ENCODE assay signal across 22 cellular contexts in genomic region chr9:137342482-137342881, GRCh38. TPM values are rescaled to one million over a fixed set of nuclear protein-coding genes. Genes with fewer than 3 reads are reported as not detected.
A peak's percentile ranks its signal among the peaks of the same experiment; 100 is the strongest.
DNase-seq lines count a peak whose midpoint lies in the region; ATAC-seq, FAIRE-seq and TF ChIP-seq lines count a peak whose summit lies in the region.
"Had no signal": no experiment of that assay in that cellular context is flagged by ENCODE, and none has a peak within 500 bp of the region (broad histone marks: within the 10 kb centered on the region; RNA-seq: fewer than 3 reads in every experiment).

No MANE protein-coding gene starts in this region.

- 5% methylated on average over 7 of the region's 7 CpGs for WGBS in K562 (ENCODE audit: insufficient coverage, low coverage, missing lambda C conversion rate)
- 80 to 82% (median 81%) methylated on average over 7 of the region's 7 CpGs for WGBS in stomach, 5 donors

- H3K9me2 ChIP-seq in Karpas-422 (replicated peaks; ENCODE audit: insufficient read depth, low read length): no peaks in the 10 kb centered on the region

- intact Hi-C loops in Right ventricle myocardium superior (cut with DNase I): no loop called here
- intact Hi-C loops in K562 (cut with micrococcal nuclease): no loop called here
- intact Hi-C loops in stomach (cut with DNase I; ENCODE audit: low total_unique reads): no loop called here

- CTCF ChIA-PET in K562 (lab: Yijun Ruan, JAX; ENCODE audit: low intra/inter-chr PET ratio): no interaction called here

- no peak for TF ChIP-seq RAD21 in K562 (CRISPR knock-in tag; conservative IDR thresholded peaks at IDR 0.05 in 1 of 2, IDR thresholded peaks at IDR 0.05 in 1 of 2)

- H3K9ac ChIP-seq in Karpas-422 (ENCODE audit: low read length) (no peak overlapping the region), K562 (ENCODE audit: insufficient read depth in 1 of 2, low read depth in 2 of 2, low read length in 2 of 2) (no peak overlapping the region)
- H3K9ac ChIP-seq: BLaER1 treated with 17β-estradiol and CSF1 and Interleukin-3, amounts not matched to agents 10 nM and 100 nM had no signal

- POLR2A ChIA-PET in K562 (lab: Yijun Ruan, JAX): no interaction called here

- TF ChIP-seq CTCF in right atrium auricular region (IDR thresholded peaks at IDR 0.05) (no peak), K562 (IDR thresholded peaks at IDR 0.05 in 2 of 3, conservative IDR thresholded peaks at IDR 0.05 in 1 of 3; ENCODE audit: insufficient read depth in 2 of 3, low read depth in 1 of 3, low read length in 3 of 3) (no peak), stomach (IDR thresholded peaks at IDR 0.05) (no peak)

- peak; percentile 38 for DNase-seq in right atrium auricular region (ENCODE audit: low spot score)
- no peak for DNase-seq in Right ventricle myocardium superior
- DNase-seq in Karpas-422: peak; percentile 36
- no peak for DNase-seq in K562 (ENCODE audit: extremely low read depth in 1 of 4, low spot score in 3 of 4)
- peak; percentile 14 for DNase-seq in stomach
- no peak for DNase-seq in activated CD8-positive, alpha-beta memory T cell treated with anti-CD3 and anti-CD28 coated beads, Interleukin-2, amount 50 U/mL, for 4 hours
- no peak for DNase-seq in mesenteric fat pad (ENCODE audit: low spot score)
- DNase-seq: AML-193; Caco-2; Calu3; CD4-positive, alpha-beta T cell; CD8-positive, alpha-beta T cell; DMS79 treated with DMSO at 0.1 percent for 48 hours; GF-D8 had no signal

- in situ Hi-C loops in K562 (cut with MboI): no loop called here

- ATAC-seq in Right ventricle myocardium superior (ENCODE audit: poor library complexity) (no peak), K562 (no peak)
- ATAC-seq: A549; CD8-positive, alpha-beta T cell had no signal

- FAIRE-seq in K562 (lab: Jason Lieb, UNC): no peak
- FAIRE-seq: A549, D721Med, G401.6, GM12891, GM19239 had no signal

- H3K27ac ChIP-seq in right atrium auricular region (no peak overlapping the region), Karpas-422 (ENCODE audit: low read length) (no peak overlapping the region), K562 (ENCODE audit: extremely low read depth, low read depth, low read length) (no peak overlapping the region), stomach (no peak overlapping the region)
- H3K27ac ChIP-seq: 22Rv1; A549; BLaER1 treated with 17β-estradiol and CSF1 and Interleukin-3, amounts not matched to agents 10 nM and 100 nM; C4-2B had no signal

- H3K36me3 ChIP-seq in right atrium auricular region (no peaks in the 10 kb centered on the region), Karpas-422 (ENCODE audit: insufficient read depth, low read length) (no peaks in the 10 kb centered on the region), K562 (ENCODE audit: control insufficient read depth, insufficient read depth, low read length) (no peaks in the 10 kb centered on the region), stomach (peaks cover 9 to 32% (median 19%) of the 10 kb centered on the region in 4 donors)

- H3K9me1 ChIP-seq in K562 (ENCODE audit: control insufficient read depth, insufficient read depth, low read length): no peaks in the 10 kb centered on the region

- no peak overlapping the region for H2AFZ ChIP-seq in Karpas-422 (ENCODE audit: low read length)
- H2AFZ ChIP-seq in K562 (ENCODE audit: low read depth, low read length): no peak overlapping the region

- H4K20me1 ChIP-seq in Karpas-422 (ENCODE audit: insufficient read depth, low read depth, low read length) (no peaks in the 10 kb centered on the region), K562 (replicated peaks; ENCODE audit: control insufficient read depth, insufficient read depth, low read length) (no peaks in the 10 kb centered on the region)
- H4K20me1 ChIP-seq: BLaER1 treated with 17β-estradiol and CSF1 and Interleukin-3, amounts not matched to agents 10 nM and 100 nM had no signal

- no peak for TF ChIP-seq POLR2A in K562 (conservative IDR thresholded peaks at IDR 0.05)
- no peak for TF ChIP-seq POLR2A in stomach (IDR thresholded peaks at IDR 0.05)

- H3K79me2 ChIP-seq in Karpas-422 (ENCODE audit: low read length) (no peaks in the 10 kb centered on the region), K562 (ENCODE audit: control insufficient read depth, insufficient read depth, low read length) (no peaks in the 10 kb centered on the region)

- H3K27me3 ChIP-seq in right atrium auricular region (no peaks in the 10 kb centered on the region), Karpas-422 (ENCODE audit: low read length) (no peaks in the 10 kb centered on the region), K562 (ENCODE audit: control insufficient read depth in 2 of 2, insufficient read depth in 2 of 2, low read length in 2 of 2) (peaks cover 21 to 39% of the 10 kb centered on the region in 2 experiments; a peak in 4 of 5 replicates), stomach (no peaks in the 10 kb centered on the region)

- no peak overlapping the region for H3K4me2 ChIP-seq in Karpas-422 (ENCODE audit: low read depth, low read length, poor library complexity, severe bottlenecking)
- no peak overlapping the region for H3K4me2 ChIP-seq in K562 (ENCODE audit: insufficient read depth, low read length)
- H3K4me2 ChIP-seq: A549; BLaER1 treated with 17β-estradiol and CSF1 and Interleukin-3, amounts not matched to agents 10 nM and 100 nM had no signal

- BruUV-seq in K562 (replicated peaks; lab: Mats Ljungman, UMichigan): no TSS peak

- H3K4me1 ChIP-seq in right atrium auricular region: no peaks in the 10 kb centered on the region
- no peaks in the 10 kb centered on the region for H3K4me1 ChIP-seq in Karpas-422 (ENCODE audit: low read length)
- H3K4me1 ChIP-seq in K562 (replicated peaks in 1 of 2; ENCODE audit: control insufficient read depth in 2 of 2, insufficient read depth in 2 of 2, low read length in 2 of 2): no peaks in the 10 kb centered on the region
- H3K4me1 ChIP-seq in stomach: no peaks in the 10 kb centered on the region
- H3K4me1 ChIP-seq: A549, Caco-2 had no signal

- TF ChIP-seq EP300 in K562 (IDR thresholded peaks at IDR 0.05; ENCODE audit: low read length) (no peak), stomach (IDR thresholded peaks at IDR 0.05) (no peak)

- H3K4me3 ChIP-seq in right atrium auricular region: no peak overlapping the region
- H3K4me3 ChIP-seq in Karpas-422 (ENCODE audit: low read length): no peak overlapping the region
- H3K4me3 ChIP-seq in K562: no peak overlapping the region
- no peak overlapping the region for H3K4me3 ChIP-seq in stomach
- H3K4me3 ChIP-seq: A549; BLaER1 treated with 17β-estradiol and CSF1 and Interleukin-3, amounts not matched to agents 10 nM and 100 nM had no signal

- peaks cover 0 to 25% of the 10 kb centered on the region in 2 donors for H3K9me3 ChIP-seq in right atrium auricular region
- H3K9me3 ChIP-seq in Karpas-422 (ENCODE audit: low read length): no peaks in the 10 kb centered on the region
- peaks cover 11% of the 10 kb centered on the region for H3K9me3 ChIP-seq in K562 (replicated peaks; ENCODE audit: control insufficient read depth, insufficient read depth, low read depth, low read length)
- H3K9me3 ChIP-seq in stomach: peaks cover 0 to 19% (median 11%) of the 10 kb centered on the region in 4 donors

TF ChIP-seq in K562, 482 proteins besides CTCF, POLR2A, EP300 and RAD21 (continues in another document):
- TF ChIP-seq ATF3 (IDR thresholded peaks at IDR 0.05) (no peak), ATF3 (CRISPR knock-in tag; conservative IDR thresholded peaks at IDR 0.05) (no peak), TCF3 (CRISPR knock-in tag; IDR thresholded peaks at IDR 0.05) (0 out of 2 replicates have a peak, but pooled peaks have one; percentile 13), SMARCC2 (IDR thresholded peaks at IDR 0.05; ENCODE audit: low read depth) (no peak), TAF15 (IDR thresholded peaks at IDR 0.05; ENCODE audit: low read depth, low read length) (no peak), ZNF134 (CRISPR knock-in tag; conservative IDR thresholded peaks at IDR 0.05) (no peak), TRIM28 (IDR thresholded peaks at IDR 0.05) (peak; percentile 39; the same call in 1 of the 2 replicates), ESRRA (IDR thresholded peaks at IDR 0.05; ENCODE audit: borderline replicate concordance, low read depth) (no peak), PHB (CRISPR knock-in tag; IDR thresholded peaks at IDR 0.05) (no peak), SETDB1 (IDR thresholded peaks at IDR 0.05; ENCODE audit: low read length) (no peak), GATA2 (CRISPR knock-in tag; IDR thresholded peaks at IDR 0.05) (no peak), FOXK1 (CRISPR knock-in tag; IDR thresholded peaks at IDR 0.05; ENCODE audit: borderline replicate concordance) (no peak)

RNA-seq across cellular contexts. Expression of gene NRARP, which starts 40.4 kb away (rescaled TPM):
- 10 to 100 TPM in 1 of 2 donors, 1 to 10 TPM in 1; 5.6 to 13.3 TPM for total RNA-seq in right atrium auricular region
- 4.4 TPM for total RNA-seq in Right ventricle myocardium superior
- 1.4 and 1.8 TPM in 2 replicates for total RNA-seq in Karpas-422 (2014; rRNA removed; shearing (Covaris generic); ENCODE audit: low replicate concordance)
- total RNA-seq in K562 (2011; cell fraction: chromatin; rRNA removed; ENCODE audit: low replicate concordance): 6.4 and 15.4 TPM in 2 replicates
- 16.8 and 18.8 TPM in 2 replicates for total RNA-seq in K562 (2011; cell fraction: nucleolus; rRNA removed)
- 11.7 and 13.1 TPM in 2 replicates for total RNA-seq in K562 (2011; cell fraction: nucleoplasm; rRNA removed)
- total RNA-seq in K562 (2014; rRNA removed): 19.1 and 25.9 TPM in 2 replicates
- total RNA-seq in K562 (2014; rRNA removed; fragmentation: Illumina TruSeq; extraction: Trizol): 1.6 and 2.0 TPM in 2 replicates
- total RNA-seq in K562 (2015; rRNA removed; fragmentation: Illumina TruSeq; extraction: Trizol): 3.3 and 4.0 TPM in 2 replicates
- 24.5 and 29.5 TPM in 2 replicates for total RNA-seq in K562 (2021)
- 5.2 and 7.6 TPM in 2 replicates for polyA plus RNA-seq in K562 (2011; rRNA removed)
- polyA plus RNA-seq in K562 (2011; cell fraction: cytosol; rRNA removed): 10.4 and 26.9 TPM in 2 replicates
- 13.1 and 17.8 TPM in 2 replicates for polyA plus RNA-seq in K562 (2011; cell fraction: nucleus; rRNA removed)
- polyA plus RNA-seq in K562 (2012): 6.1 and 8.4 TPM in 2 replicates
- 6.2 and 7.2 TPM in 2 replicates for polyA plus RNA-seq in K562 (2014; fragmentation: Illumina TruSeq; extraction: Trizol)
- polyA plus RNA-seq in K562 (2014; fragmentation: Nextera tagmentation; extraction: Ambion mirVana): not detected
- polyA plus RNA-seq in K562 (2014; rRNA removed): 13.8 and 17.8 TPM in 2 replicates
- polyA minus RNA-seq in K562 (2011; rRNA and poly(A)+ RNA removed): 1.3 and 1.8 TPM in 2 replicates
- polyA minus RNA-seq in K562 (2011; cell fraction: cytosol; rRNA and poly(A)+ RNA removed): 9.5 and 11.2 TPM in 2 replicates
- polyA minus RNA-seq in K562 (2011; cell fraction: nucleus; rRNA and poly(A)+ RNA removed): 9.2 and 12.6 TPM in 2 replicates
- total RNA-seq in stomach: 100 to 1,000 TPM in 1 of 5 donors, 10 to 100 TPM in 2, 1 to 10 TPM in 2; 1.2 to 323 (median 14.6) TPM
- polyA plus RNA-seq in stomach: 1 to 10 TPM; 1.5 to 2.7 (median 2.0) TPM
- 16.3 TPM for total RNA-seq in mesenteric fat pad

Comparison
In these comparisons a context has a peak if more than half of its experiments do, and no peak if none do; other contexts are left out.
1. DNase-seq: peak in right atrium auricular region (single experiment), Karpas-422 (single experiment) and stomach (single experiment); none in Right ventricle myocardium superior (single experiment), K562 (0 of 4), activated CD8-positive, alpha-beta memory T cell treated with anti-CD3 and anti-CD28 coated beads, Interleukin-2, amount 50 U/mL, for 4 hours (single experiment) and mesenteric fat pad (single experiment).